16 cellular contexts compared by ENCODE assay signal in the genomic region with DNA sequence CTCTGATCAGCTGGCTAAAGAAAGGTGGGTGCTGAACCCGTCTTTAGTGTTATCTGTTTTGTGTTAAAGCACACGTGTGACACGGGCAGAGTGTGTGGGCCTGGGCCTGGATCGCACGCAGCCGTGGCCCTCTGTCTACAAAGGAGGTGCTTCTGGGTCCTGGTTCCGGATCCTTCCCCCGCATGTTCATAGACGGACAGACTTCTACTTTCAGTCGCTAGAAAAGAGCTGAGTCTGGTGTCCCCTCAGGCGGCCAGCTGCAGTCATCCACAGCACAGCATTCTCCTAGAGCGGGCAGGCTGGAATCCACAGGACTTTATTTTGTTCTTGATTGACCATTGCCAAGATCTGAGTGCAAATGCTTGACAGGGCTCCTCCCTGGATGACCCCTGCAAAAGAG.
"Had no signal": no experiment of that assay in that cellular context is flagged by ENCODE, and none has a peak within 500 bp of the region (broad histone marks: within the 10 kb centered on the region; RNA-seq: fewer than 3 reads in every experiment).

No MANE protein-coding gene starts in this region.

- H3K27ac ChIP-seq: coronary artery, esophagus muscularis mucosa, foreskin keratinocyte, gastroesophageal sphincter, heart left ventricle, left lung, lower lobe of right lung had no signal

- ATAC-seq: foreskin keratinocyte, gastroesophageal sphincter, heart left ventricle, left cardiac atrium, left lung, left ventricle myocardium superior, lower lobe of right lung, mucosa of descending colon had no signal

- DNase-seq: dermis blood vessel endothelial cell; effector CD4-positive, alpha-beta T cell; effector memory CD4-positive, alpha-beta T cell; foreskin keratinocyte; heart left ventricle; hippocampal formation; left cardiac atrium; left ventricle myocardium superior; lower lobe of right lung; mesenchymal stem cell; mucosa of descending colon had no signal

- H3K4me3 ChIP-seq: coronary artery, dorsolateral prefrontal cortex, esophagus muscularis mucosa, gastroesophageal sphincter, heart left ventricle, left lung, lower lobe of right lung, mucosa of descending colon had no signal

- H3K4me1 ChIP-seq: esophagus muscularis mucosa, foreskin keratinocyte, gastroesophageal sphincter, heart left ventricle, left lung, lower lobe of right lung had no signal

- H3K9me3 ChIP-seq: esophagus muscularis mucosa, gastroesophageal sphincter, heart left ventricle, left lung, lower lobe of right lung, mucosa of descending colon had no signal

- H3K27me3 ChIP-seq: dorsolateral prefrontal cortex, esophagus muscularis mucosa, foreskin keratinocyte, gastroesophageal sphincter, heart left ventricle, left lung had no signal
